In the genomic region with DNA sequence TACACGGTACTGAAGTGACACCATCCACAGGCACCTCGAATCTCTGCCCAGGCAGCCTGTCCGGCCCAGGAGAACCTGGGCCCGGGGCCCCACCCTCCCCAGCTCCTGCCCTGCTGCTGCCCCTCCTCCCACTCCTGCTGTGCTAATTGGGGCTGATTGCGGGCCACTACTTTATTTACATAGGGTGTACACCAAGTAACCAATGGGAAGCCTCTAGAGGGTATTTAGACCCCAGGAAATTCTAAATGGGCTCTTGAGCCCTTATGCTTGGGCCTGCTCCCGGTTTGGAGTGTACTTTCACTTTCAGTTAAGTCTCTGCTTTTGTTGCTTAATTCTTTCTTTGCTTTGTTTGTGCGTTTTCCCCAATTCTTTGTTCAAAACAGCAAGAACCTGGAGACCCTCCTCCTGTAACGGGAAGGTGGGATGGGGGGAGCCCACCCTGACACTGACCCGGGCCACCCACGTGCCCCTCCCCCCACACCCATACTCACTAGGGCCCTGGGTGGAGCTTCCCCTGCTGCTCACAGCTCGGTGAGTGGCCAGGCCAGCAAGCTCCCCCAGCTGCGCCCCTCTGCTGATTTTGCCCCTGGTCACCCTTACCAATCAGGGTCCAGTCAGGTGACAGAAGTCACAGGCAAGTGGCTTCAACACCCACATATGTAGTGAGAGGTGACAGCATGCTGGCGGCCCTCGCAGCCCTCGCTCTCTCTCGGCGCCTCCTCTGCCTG, we compare ENCODE assay signal across 9 cellular contexts. TPM values are rescaled to one million over a fixed set of nuclear protein-coding genes. Genes with fewer than 3 reads are reported as not detected.
DNase-seq lines count a peak whose midpoint lies in the region; ATAC-seq and TF ChIP-seq lines count a peak whose summit lies in the region.
"Had no signal": no experiment of that assay in that cellular context is flagged by ENCODE, and none has a peak within 500 bp of the region (broad histone marks: within the 10 kb centered on the region; RNA-seq: fewer than 3 reads in every experiment).

No MANE protein-coding gene starts in this region.

- DNase-seq in DMS53 treated with DMSO at 0.1 percent for 48 hours (lab: John Stamatoyannopoulos, UW; ENCODE audit: unreplicated experiment) (peak; percentile 36), NCI-H1105 (lab: John Stamatoyannopoulos, UW) (peak; percentile 39), mucosa of descending colon (peak in 1 of 3 donors; percentile 7), glomerular visceral epithelial cell (ENCODE audit: extremely low spot score) (no peak), progenitor cell of endocrine pancreas (ENCODE audit: low spot score, unreplicated experiment) (no peak)

- H3K27ac Mint-ChIP-seq in brain (peak overlapping the region in 2 of 5 experiments; percentile 43 to 91), progenitor cell of endocrine pancreas (no peak overlapping the region)

- no peak overlapping the region for H3K4me3 ChIP-seq in mucosa of descending colon

- H3K4me1 ChIP-seq in mucosa of descending colon (ENCODE audit: low read depth): peaks cover 3% of the 10 kb centered on the region

- no peaks in the 10 kb centered on the region for H3K36me3 ChIP-seq in mucosa of descending colon (ENCODE audit: low read depth)

- no peaks in the 10 kb centered on the region for H3K9me3 ChIP-seq in mucosa of descending colon

- H3K4me1 Mint-ChIP-seq in brain (peaks cover under 1% of the 10 kb centered on the region), progenitor cell of endocrine pancreas (ENCODE audit: low read depth) (no peaks in the 10 kb centered on the region)
- H3K4me1 Mint-ChIP-seq: neural crest cell had no signal

- H3K36me3 Mint-ChIP-seq in brain (no peaks in the 10 kb centered on the region), progenitor cell of endocrine pancreas (ENCODE audit: insufficient read depth) (no peaks in the 10 kb centered on the region)

- H3K4me3 Mint-ChIP-seq in brain (peak overlapping the region in 4 of 5 experiments; percentile 59 to 80 (median 70)), progenitor cell of endocrine pancreas (ENCODE audit: low read depth) (no peak overlapping the region)
- H3K4me3 Mint-ChIP-seq: neural crest cell had no signal

- TF ChIP-seq CTCF in brain (conservative IDR thresholded peaks at IDR 0.05): no peak
- TF ChIP-seq CTCF in mucosa of descending colon (IDR thresholded peaks at IDR 0.05): no peak
- no peak for TF ChIP-seq CTCF in progenitor cell of endocrine pancreas (IDR thresholded peaks at IDR 0.05; ENCODE audit: unreplicated experiment)

- H3K9me3 Mint-ChIP-seq in brain: peaks cover 0 to 4% (median 0%) of the 10 kb centered on the region in 5 experiments
- no peaks in the 10 kb centered on the region for H3K9me3 Mint-ChIP-seq in progenitor cell of endocrine pancreas (ENCODE audit: low read depth)

- ATAC-seq in mucosa of descending colon (peak; percentile 32), GM19035 (IDR thresholded peaks at IDR 0.05; ENCODE audit: unreplicated experiment) (no peak), HG02981 (IDR thresholded peaks at IDR 0.05; ENCODE audit: unreplicated experiment) (no peak)

- intact Hi-C loops in mucosa of descending colon (cut with DNase I, micrococcal nuclease): no loop called here

- H3K27me3 Mint-ChIP-seq in brain (peaks cover 6% of the 10 kb centered on the region), progenitor cell of endocrine pancreas (no peaks in the 10 kb centered on the region)

RNA-seq across cellular contexts. Expression of gene SCGB2B2, which starts 9.4 kb away (rescaled TPM):
- polyA plus RNA-seq in brain (ENCODE audit: insufficient read depth, low read depth, low replicate concordance): not detected
- total RNA-seq in mucosa of descending colon (1 to 10 TPM in 2 of 3 donors, under 1 TPM in 1; 0.24 to 1.3 (median 1.1) TPM), progenitor cell of endocrine pancreas (0.47 and 0.84 TPM in 2 replicates)
- total RNA-seq: neural crest cell had no signal

RNA-seq across cellular contexts. Expression of gene ZNF302, which starts 10.0 kb away (rescaled TPM):
- 5.4 TPM for polyA plus RNA-seq in brain (ENCODE audit: insufficient read depth, low read depth, low replicate concordance)
- total RNA-seq in mucosa of descending colon (10 to 100 TPM; 16.5 to 33.8 (median 20.0) TPM), progenitor cell of endocrine pancreas (40.1 and 41.9 TPM in 2 replicates)

Comparison
In these comparisons a context has a peak if more than half of its experiments do, and no peak if none do; other contexts are left out.
1. DNase-seq: peak in DMS53 treated with DMSO at 0.1 percent for 48 hours (single experiment) and NCI-H1105 (single experiment); none in glomerular visceral epithelial cell (single experiment) and progenitor cell of endocrine pancreas (single experiment).